Comparison of ENCODE assay signal across 8 cellular contexts in genomic region chr19:56567274-56568120, GRCh38.
DNase-seq lines count a peak whose midpoint lies in the region; ATAC-seq lines count a peak whose summit lies in the region.

ZNF470 (plus strand) TSS chr19:56567468; CDS start chr19:56570312, 2,844 bp downstream.

- H3K27me3 Mint-ChIP-seq in effector memory CD8-positive, alpha-beta T cell, result no peaks in the 10 kb centered on the region

- peak; percentile 98 for ATAC-seq in GM18909 (IDR thresholded peaks at IDR 0.05; ENCODE audit: poor library complexity, unreplicated experiment)
- ATAC-seq in HG03159 (IDR thresholded peaks at IDR 0.05; ENCODE audit: unreplicated experiment), result peak; percentile 98
- peak; percentile 96 for ATAC-seq in effector memory CD8-positive, alpha-beta T cell (replicated peaks)

- H3K9me3 Mint-ChIP-seq in effector memory CD8-positive, alpha-beta T cell, result peaks cover 16 to 24% of the 10 kb centered on the region in 2 donors

- peaks cover 6% of the 10 kb centered on the region for H3K36me3 Mint-ChIP-seq in effector memory CD8-positive, alpha-beta T cell (ENCODE audit: insufficient read depth)

- DNase-seq in AG08395 (ENCODE audit: low spot score) (peak; percentile 96), NCI-H748 (lab: John Stamatoyannopoulos, UW; ENCODE audit: unreplicated experiment) (peak; percentile 96), medulla oblongata (ENCODE audit: extremely low spot score) (peak; percentile 95)
- DNase-seq in activated CD8-positive, alpha-beta memory T cell treated with anti-CD3 and anti-CD28 coated beads for 48 hours (ENCODE audit: low read depth in 2 of 3, low spot score in 2 of 3), result peak; percentile 52 to 72 (median 61)
- peak; percentile 85 to 87 (median 85) for DNase-seq in effector memory CD8-positive, alpha-beta T cell
- peak; percentile 67 to 78 (median 78) for DNase-seq in stimulated activated CD4-positive, alpha-beta T cell treated with anti-CD3 and anti-CD28 coated beads, TNF-alpha, amount 100 ng/mL, for 4 hours (ENCODE audit: low read depth in 3 of 3)

- peaks cover 11 to 12% of the 10 kb centered on the region in 2 donors for H3K4me1 Mint-ChIP-seq in effector memory CD8-positive, alpha-beta T cell (ENCODE audit: low read depth in 2 of 2)

- H3K4me3 Mint-ChIP-seq in effector memory CD8-positive, alpha-beta T cell, result peak within 1 kb of the TSS; percentile 95 to 98

- H3K27ac Mint-ChIP-seq in effector memory CD8-positive, alpha-beta T cell, result peak within 1 kb of the TSS; percentile 90 to 94

Comparison
In these comparisons a context has a peak if more than half of its experiments do, and no peak if none do; other contexts are left out.
1. Peak in every context shown above with its lines: DNase-seq and ATAC-seq.